In the genomic region with DNA sequence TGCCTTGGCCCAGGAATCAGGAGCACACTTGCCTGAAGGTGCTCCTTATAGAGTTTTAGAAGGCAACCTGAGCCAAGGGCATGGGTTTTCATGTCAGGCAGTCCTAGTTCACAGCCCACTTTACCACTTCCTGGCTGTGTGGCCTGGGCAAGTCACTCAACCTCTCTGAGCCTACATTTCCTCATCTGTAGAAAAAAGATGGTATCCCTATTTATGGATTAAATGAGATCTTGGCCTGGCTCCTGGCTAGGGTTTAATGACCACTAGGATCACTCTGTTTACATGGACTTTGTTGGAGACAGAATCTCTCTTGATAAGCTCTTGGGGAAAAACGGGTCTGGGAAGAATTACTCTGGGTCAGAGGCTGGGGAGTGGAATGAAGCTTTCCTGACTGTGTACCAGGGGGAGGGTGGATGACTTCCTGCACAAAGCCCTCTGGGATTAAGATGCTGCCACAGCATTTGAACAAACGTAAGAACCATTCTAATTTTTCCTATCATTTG, we compare ENCODE assay signal across 1 cellular context.
TF ChIP-seq lines count a peak whose summit lies in the region.

No MANE protein-coding gene starts in this region.

TF ChIP-seq in HCT116, 20 proteins besides CTCF, POLR2A, EP300 and RAD21 (continued from another document):
- TF ChIP-seq SIN3A (IDR thresholded peaks at IDR 0.05; ENCODE audit: low read depth) (no peak), POLR2AphosphoS5 (IDR thresholded peaks at IDR 0.05; ENCODE audit: low read depth, low read length) (no peak)
